In genomic region chr14:65239897-65240296, GRCh38 we compare ENCODE assay signal across 20 cellular contexts.
DNase-seq lines count a peak whose midpoint lies in the region; TF ChIP-seq lines count a peak whose summit lies in the region.
"Had no signal": no experiment of that assay in that cellular context is flagged by ENCODE, and none has a peak within 500 bp of the region (broad histone marks: within the 10 kb centered on the region; RNA-seq: fewer than 3 reads in every experiment).

No MANE protein-coding gene starts in this region.

- no peaks in the 10 kb centered on the region for H3K9me3 ChIP-seq in BE2C

- peak overlapping the region; percentile 45 for H3K4me3 Mint-ChIP-seq in Calu3 (ENCODE audit: low read depth, unreplicated experiment)
- H3K4me3 Mint-ChIP-seq: activated CD4-positive, alpha-beta T cell treated with anti-CD3 and anti-CD28 coated beads, Interleukin-2, amount 10 ng/mL, durations not matched to agents 7 days and 5 days; nephron had no signal

- H3K27ac ChIP-seq in layer of hippocampus (ENCODE audit: low read depth, low read length) = peak overlapping the region; percentile 96

- intact Hi-C loops in Calu3 (cut with micrococcal nuclease; ENCODE audit: unreplicated experiment) = no loop called here

- CTCF ChIA-PET in Calu3 (lab: Charles Lee) = interaction anchor here (1.0 to 3.0 kb wide), 4 partner anchors 9 to 76 kb away, joined by 3 to 14 read pairs (median 6); no protein-coding TSS in a partner anchor

- H3K4me1 Mint-ChIP-seq in Calu3 (ENCODE audit: low read depth, unreplicated experiment) = peaks cover 42% of the 10 kb centered on the region
- H3K4me1 Mint-ChIP-seq: nephron had no signal

- H3K36me3 ChIP-seq in BE2C = no peaks in the 10 kb centered on the region

- H3K27me3 ChIP-seq in layer of hippocampus (ENCODE audit: control insufficient read depth, insufficient read depth, low read length) (no peaks in the 10 kb centered on the region), BE2C (no peaks in the 10 kb centered on the region)

- no peaks in the 10 kb centered on the region for H3K4me1 ChIP-seq in BE2C

- peak overlapping the region; percentile 92 for H3K27ac Mint-ChIP-seq in Calu3 (ENCODE audit: unreplicated experiment)
- H3K27ac Mint-ChIP-seq: activated CD4-positive, alpha-beta T cell treated with anti-CD3 and anti-CD28 coated beads, Interleukin-2, amount 10 ng/mL, durations not matched to agents 7 days and 5 days; nephron had no signal

- H3K27me3 Mint-ChIP-seq in Calu3 (ENCODE audit: unreplicated experiment) = no peaks in the 10 kb centered on the region
- H3K27me3 Mint-ChIP-seq: activated CD4-positive, alpha-beta T cell treated with anti-CD3 and anti-CD28 coated beads, Interleukin-2, amount 10 ng/mL, durations not matched to agents 7 days and 5 days had no signal

- H3K36me3 Mint-ChIP-seq in Calu3 (ENCODE audit: insufficient read depth, unreplicated experiment) = peaks cover 15% of the 10 kb centered on the region

- no peak for DNase-seq in Calu3
- DNase-seq in amygdala (lab: John Stamatoyannopoulos, UW) = peak in 40 of 56 donors; percentile 4 to 85 (median 44)
- peak; percentile 88 for DNase-seq in putamen (ENCODE audit: low spot score)
- DNase-seq in NK-92 treated with Interleukin-12 subunit alpha and Interleukin-12 subunit beta, amount 100 ng/mL, for 24 hours (lab: John Stamatoyannopoulos, UW) = no peak
- no peak for DNase-seq in cerebellum (ENCODE audit: low spot score)
- no peak for DNase-seq in BE2C
- DNase-seq in SW 1271 (lab: John Stamatoyannopoulos, UW) = no peak
- DNase-seq: activated CD4-positive, alpha-beta T cell treated with anti-CD3 and anti-CD28 coated beads, Interleukin-2, amount 10 ng/mL, durations not matched to agents 7 days and 5 days; activated CD8-positive, alpha-beta memory T cell treated with anti-CD3 and anti-CD28 coated beads, Interleukin-2, amount 50 U/mL, for 48 hours; activated gamma-delta T cell; aorta; COR-L47; foreskin melanocyte; HCEC 1CT; NCI-H1694; NCI-H526; stimulated activated naive CD8-positive, alpha-beta T cell treated with anti-CD3 and anti-CD28 coated beads, Interleukin-15, Interleukin-2, amounts not matched to agents 100 U/mL and 50 U/mL, for 24 hours had no signal

- TF ChIP-seq CTCF in Calu3 (IDR thresholded peaks at IDR 0.05; ENCODE audit: unreplicated experiment) = no peak
- no peak for TF ChIP-seq CTCF in BE2C (IDR thresholded peaks at IDR 0.05; ENCODE audit: low read depth, low read length)

- no TSS peak for BruUV-seq in Calu3 (replicated peaks; lab: Mats Ljungman, UMichigan)

- H3K4me3 ChIP-seq in BE2C (ENCODE audit: low read depth, low read length) = no peak overlapping the region
- H3K4me3 ChIP-seq: lung had no signal

- peaks cover 2% of the 10 kb centered on the region for H3K9me3 Mint-ChIP-seq in Calu3 (ENCODE audit: low read depth, unreplicated experiment)
- H3K9me3 Mint-ChIP-seq: activated CD4-positive, alpha-beta T cell treated with anti-CD3 and anti-CD28 coated beads, Interleukin-2, amount 10 ng/mL, durations not matched to agents 7 days and 5 days had no signal

Comparison
In these comparisons a context has a peak if more than half of its experiments do, and no peak if none do; other contexts are left out.
1. DNase-seq: peak in amygdala (40 of 56) and putamen (single experiment); none in Calu3 (single experiment), NK-92 treated with Interleukin-12 subunit alpha and Interleukin-12 subunit beta, amount 100 ng/mL, for 24 hours (single experiment), cerebellum (single experiment), BE2C (single experiment) and SW 1271 (0 of 2).